Comparison of ENCODE assay signal across 24 cellular contexts in the genomic region with DNA sequence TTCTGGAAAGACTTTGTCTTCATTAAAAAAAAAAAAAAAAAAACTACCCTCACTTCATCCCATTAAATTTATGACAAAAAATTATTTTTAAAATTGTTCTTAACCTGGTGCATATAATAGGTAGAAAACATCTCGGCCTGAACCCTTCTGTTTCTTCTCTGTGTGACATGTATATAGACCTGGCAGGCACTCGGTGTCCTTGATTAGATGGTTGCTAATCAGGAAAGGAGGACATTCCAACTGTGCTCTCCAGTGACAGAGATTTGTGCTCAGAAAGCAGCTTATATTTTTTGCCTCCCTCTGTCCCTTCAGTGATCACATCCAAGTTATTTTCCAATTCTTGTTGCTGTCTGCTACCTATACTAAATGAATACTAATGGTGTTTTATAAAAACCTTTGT.
"Had no signal": no experiment of that assay in that cellular context is flagged by ENCODE, and none has a peak within 500 bp of the region (broad histone marks: within the 10 kb centered on the region; RNA-seq: fewer than 3 reads in every experiment).

No MANE protein-coding gene starts in this region.

- H3K4me1 ChIP-seq: gastroesophageal sphincter, lower lobe of right lung, parathyroid adenoma, prostate gland, thyroid gland had no signal

- H3K9me3 Mint-ChIP-seq: dendritic cell treated with granulocyte-macrophage colony-stimulating factor and Interleukin-4, amounts not matched to agents 40 ng/mL and 50 ng/mL, for 4 days; effector memory CD8-positive, alpha-beta T cell; memory B cell; nephron; type B pancreatic cell had no signal

- ATAC-seq: effector memory CD8-positive, alpha-beta T cell; gastroesophageal sphincter; left lobe of liver; lower lobe of right lung had no signal

- H3K4me1 Mint-ChIP-seq: memory B cell, naive B cell had no signal

- H3K27me3 ChIP-seq: cardiac muscle cell, esophagus muscularis mucosa, gastroesophageal sphincter, hepatocyte, thyroid gland had no signal

- H3K36me3 ChIP-seq: cardiac muscle cell, esophagus muscularis mucosa, gastroesophageal sphincter, lower lobe of right lung, prostate gland, thyroid gland had no signal

- H3K36me3 Mint-ChIP-seq: memory B cell, mesothelial cell of epicardium, naive B cell, type B pancreatic cell had no signal

- H3K27ac Mint-ChIP-seq: dendritic cell treated with granulocyte-macrophage colony-stimulating factor and Interleukin-4, amounts not matched to agents 40 ng/mL and 50 ng/mL, for 4 days; effector memory CD8-positive, alpha-beta T cell; memory B cell; mesothelial cell of epicardium; naive B cell; nephron; type B pancreatic cell had no signal

- H3K4me3 Mint-ChIP-seq: dendritic cell treated with granulocyte-macrophage colony-stimulating factor and Interleukin-4, amounts not matched to agents 40 ng/mL and 50 ng/mL, for 4 days; effector memory CD8-positive, alpha-beta T cell; memory B cell; mesothelial cell of epicardium; naive B cell; nephron; type B pancreatic cell had no signal

- H3K9me3 ChIP-seq: esophagus muscularis mucosa, gastroesophageal sphincter, lower lobe of right lung, prostate gland, thyroid gland had no signal

- FAIRE-seq: small intestine, urothelium cell line had no signal

- H3K9ac ChIP-seq: parathyroid adenoma had no signal

- H3K4me3 ChIP-seq: cardiac muscle cell, esophagus muscularis mucosa, gastroesophageal sphincter, hepatocyte, lower lobe of right lung, prostate gland, thyroid gland had no signal

- H3K27ac ChIP-seq: gastroesophageal sphincter, hepatocyte, lower lobe of right lung, parathyroid adenoma, prostate gland, thyroid gland had no signal

- H3K27me3 Mint-ChIP-seq: dendritic cell treated with granulocyte-macrophage colony-stimulating factor and Interleukin-4, amounts not matched to agents 40 ng/mL and 50 ng/mL, for 4 days; effector memory CD8-positive, alpha-beta T cell; memory B cell; naive B cell; type B pancreatic cell had no signal

- DNase-seq: effector memory CD8-positive, alpha-beta T cell; glutamatergic neuron; kidney glomerular epithelial cell; lower lobe of right lung; naive B cell; occipital lobe; retina; small intestine; stimulated activated CD4-positive, alpha-beta T cell treated with anti-CD3 and anti-CD28 coated beads, Interleukin-12 subunit alpha, Interleukin-12 subunit beta, amount 100 ng/mL, for 4 hours; stimulated activated naive CD4-positive, alpha-beta T cell treated with Interleukin-2 at 50 U/mL for 16 hours; thyroid gland had no signal
